ENCODE assay signal across 20 cellular contexts in genomic region chr12:88896958-88897357, GRCh38.
DNase-seq lines count a peak whose midpoint lies in the region; ATAC-seq, FAIRE-seq and TF ChIP-seq lines count a peak whose summit lies in the region.
"Had no signal": no experiment of that assay in that cellular context is flagged by ENCODE, and none has a peak within 500 bp of the region (broad histone marks: within the 10 kb centered on the region; RNA-seq: fewer than 3 reads in every experiment).

No MANE protein-coding gene starts in this region.

- no peaks in the 10 kb centered on the region for H3K36me3 Mint-ChIP-seq in HFFc6 (ENCODE audit: low read depth)
- H3K36me3 Mint-ChIP-seq: activated CD8-positive, alpha-beta memory T cell treated with anti-CD3 and anti-CD28 coated beads, Interleukin-2, amount 10 ng/mL, durations not matched to agents 7 days and 5 days had no signal

- ATAC-seq in GM18502 (IDR thresholded peaks at IDR 0.05; ENCODE audit: poor library complexity, unreplicated experiment) (no peak), HG03457 (IDR thresholded peaks at IDR 0.05; ENCODE audit: unreplicated experiment) (no peak), HG02884 (IDR thresholded peaks at IDR 0.05; ENCODE audit: unreplicated experiment) (no peak), HG03432 (IDR thresholded peaks at IDR 0.05; ENCODE audit: unreplicated experiment) (no peak)
- ATAC-seq: activated CD8-positive, alpha-beta memory T cell treated with anti-CD3 and anti-CD28 coated beads, Interleukin-2, amount 10 ng/mL, durations not matched to agents 7 days and 5 days; activated T-helper 17 cell treated with anti-CD3 and anti-CD28 coated beads, Interleukin-2, amount 50 U/mL, for 72 hours; foreskin keratinocyte had no signal

- no peak for FAIRE-seq in bronchial epithelial cell (lab: Jason Lieb, UNC)

- no peak overlapping the region for H3K4me3 ChIP-seq in bronchial epithelial cell (ENCODE audit: low read depth, low read length)
- H3K4me3 ChIP-seq: cardiac muscle cell, PC-9 had no signal

- TF ChIP-seq CTCF in HFFc6 (IDR thresholded peaks at IDR 0.05) (no peak), bronchial epithelial cell (IDR thresholded peaks at IDR 0.05; ENCODE audit: insufficient read depth, low read length, severe bottlenecking) (no peak)

- H3K27me3 Mint-ChIP-seq in HFFc6 (ENCODE audit: insufficient read depth) = no peaks in the 10 kb centered on the region
- H3K27me3 Mint-ChIP-seq: activated CD8-positive, alpha-beta memory T cell treated with anti-CD3 and anti-CD28 coated beads, Interleukin-2, amount 10 ng/mL, durations not matched to agents 7 days and 5 days; activated T-helper 17 cell treated with anti-CD3 and anti-CD28 coated beads, Interleukin-2, amount 50 U/mL, for 72 hours had no signal

- H3K9me3 Mint-ChIP-seq in HFFc6 = no peaks in the 10 kb centered on the region
- H3K9me3 Mint-ChIP-seq: activated T-helper 17 cell treated with anti-CD3 and anti-CD28 coated beads, Interleukin-2, amount 50 U/mL, for 72 hours had no signal

- no peaks in the 10 kb centered on the region for H3K36me3 ChIP-seq in bronchial epithelial cell (ENCODE audit: control insufficient read depth, insufficient read depth, low read length)
- H3K36me3 ChIP-seq: cardiac muscle cell had no signal

- no peak overlapping the region for H3K4me3 Mint-ChIP-seq in HFFc6
- H3K4me3 Mint-ChIP-seq: activated CD8-positive, alpha-beta memory T cell treated with anti-CD3 and anti-CD28 coated beads, Interleukin-2, amount 10 ng/mL, durations not matched to agents 7 days and 5 days; activated T-helper 17 cell treated with anti-CD3 and anti-CD28 coated beads, Interleukin-2, amount 50 U/mL, for 72 hours had no signal

- no peaks in the 10 kb centered on the region for H3K27me3 ChIP-seq in bronchial epithelial cell (ENCODE audit: control insufficient read depth, insufficient read depth, low read length)
- H3K27me3 ChIP-seq: cardiac muscle cell, foreskin keratinocyte had no signal

- H3K4me1 Mint-ChIP-seq in HFFc6 (ENCODE audit: low read depth) = peaks cover 59% of the 10 kb centered on the region
- H3K4me1 Mint-ChIP-seq: activated CD8-positive, alpha-beta memory T cell treated with anti-CD3 and anti-CD28 coated beads, Interleukin-2, amount 10 ng/mL, durations not matched to agents 7 days and 5 days; activated T-helper 17 cell treated with anti-CD3 and anti-CD28 coated beads, Interleukin-2, amount 50 U/mL, for 72 hours had no signal

- peak overlapping the region; percentile 86 for H3K27ac Mint-ChIP-seq in HFFc6
- H3K27ac Mint-ChIP-seq: activated CD8-positive, alpha-beta memory T cell treated with anti-CD3 and anti-CD28 coated beads, Interleukin-2, amount 10 ng/mL, durations not matched to agents 7 days and 5 days; activated T-helper 17 cell treated with anti-CD3 and anti-CD28 coated beads, Interleukin-2, amount 50 U/mL, for 72 hours had no signal

- DNase-seq in AG08396 (ENCODE audit: low spot score) (peak; percentile 9), HFFc6 (peak; percentile 46), bronchial epithelial cell (ENCODE audit: low read depth) (peak; percentile 7), hepatic stellate cell (ENCODE audit: low spot score) (peak; percentile 5)
- DNase-seq: activated CD4-positive, alpha-beta T cell treated with anti-CD3 and anti-CD28 coated beads for 1 hour; activated CD8-positive, alpha-beta memory T cell treated with anti-CD3 and anti-CD28 coated beads, Interleukin-2, amount 10 ng/mL, durations not matched to agents 7 days and 5 days; Caco-2; effector memory CD4-positive, alpha-beta T cell; foreskin keratinocyte; NCI-H2171; NCI-H748 treated with DMSO at 0.1 percent for 48 hours; occipital lobe; PC-9; T1000 had no signal
